26 cellular contexts compared by ENCODE assay signal in the genomic region with DNA sequence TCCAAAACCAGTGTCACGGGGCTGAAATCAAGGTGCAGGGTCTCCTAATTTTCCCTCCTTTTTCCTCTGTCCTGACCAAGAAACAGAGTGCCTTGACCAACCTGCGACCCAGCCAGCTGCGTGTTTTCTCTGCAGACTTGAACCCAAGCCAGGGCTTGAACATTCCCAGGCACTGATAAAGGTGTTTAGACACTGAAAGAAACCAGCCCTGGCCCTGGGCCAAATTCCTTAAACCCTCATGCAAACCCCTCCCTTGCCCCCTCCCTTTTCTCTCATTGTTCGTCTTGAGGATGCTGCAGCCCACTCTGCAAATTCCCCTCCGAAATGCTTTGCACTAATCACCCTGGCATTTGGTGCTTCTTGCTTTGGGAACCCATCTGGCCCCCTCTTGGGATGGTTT. TPM values are rescaled to one million over a fixed set of nuclear protein-coding genes. Genes with fewer than 3 reads are reported as not detected.
"Had no signal": no experiment of that assay in that cellular context is flagged by ENCODE, and none has a peak within 500 bp of the region (broad histone marks: within the 10 kb centered on the region; RNA-seq: fewer than 3 reads in every experiment).

No MANE protein-coding gene starts in this region.

- H3K9me3 ChIP-seq: lower lobe of right lung, tibial nerve, uterus had no signal

- H3K36me3 ChIP-seq: lower lobe of right lung, tibial nerve, uterus had no signal

- H3K27ac Mint-ChIP-seq: activated CD4-positive, alpha-beta T cell treated with anti-CD3 and anti-CD28 coated beads for 36 hours; activated naive CD8-positive, alpha-beta T cell treated with anti-CD3 and anti-CD28 coated beads, Interleukin-2, amount 10 ng/mL, durations not matched to agents 7 days and 5 days; activated T-helper 1 cell treated with anti-CD3 and anti-CD28 coated beads, Interleukin-12 subunit alpha, Interleukin-12 subunit beta, Interleukin-2, Interleukin-4 antibody, amounts not matched to agents 30 ng/mL and 10 ng/mL and 1 ng/mL, durations not matched to agents 14 hours and 24 hours and 36 hours; WTC11 had no signal

- H3K4me3 Mint-ChIP-seq: activated CD4-positive, alpha-beta T cell treated with anti-CD3 and anti-CD28 coated beads for 36 hours; activated naive CD8-positive, alpha-beta T cell treated with anti-CD3 and anti-CD28 coated beads, Interleukin-2, amount 10 ng/mL, durations not matched to agents 7 days and 5 days; activated T-helper 1 cell treated with anti-CD3 and anti-CD28 coated beads, Interleukin-12 subunit alpha, Interleukin-12 subunit beta, Interleukin-2, Interleukin-4 antibody, amounts not matched to agents 30 ng/mL and 10 ng/mL and 1 ng/mL, durations not matched to agents 14 hours and 24 hours and 36 hours; WTC11 had no signal

- H3K4me1 Mint-ChIP-seq: WTC11 had no signal

- H3K4me3 ChIP-seq: dorsolateral prefrontal cortex, lower lobe of right lung, tibial nerve, uterus had no signal

- ATAC-seq: activated CD4-positive, alpha-beta T cell treated with anti-CD3 and anti-CD28 coated beads for 36 hours; lower lobe of right lung; stimulated activated naive CD8-positive, alpha-beta T cell treated with anti-CD3 and anti-CD28 coated beads, Interleukin-15, Interleukin-2, amounts not matched to agents 100 U/mL and 50 U/mL, for 24 hours; WTC11 had no signal

- H3K36me3 Mint-ChIP-seq: activated naive CD8-positive, alpha-beta T cell treated with anti-CD3 and anti-CD28 coated beads, Interleukin-2, amount 10 ng/mL, durations not matched to agents 7 days and 5 days; WTC11 had no signal

- DNase-seq: activated CD4-positive, alpha-beta T cell treated with anti-CD3 and anti-CD28 coated beads for 36 hours; activated CD4-positive, alpha-beta T cell treated with anti-CD3 and anti-CD28 coated beads, Interleukin-2, amount 50 U/mL, for 48 hours; activated naive CD4-positive, alpha-beta T cell; activated naive CD8-positive, alpha-beta T cell treated with anti-CD3 and anti-CD28 coated beads, Interleukin-2, amount 10 ng/mL, durations not matched to agents 7 days and 5 days; activated T-cell treated with anti-CD3 and anti-CD28 coated beads for 4 hours; amygdala; central memory CD4-positive, alpha-beta T cell; dorsolateral prefrontal cortex; foreskin melanocyte; glutamatergic neuron; hippocampal formation; islet precursor cell; lower lobe of right lung; posterior cingulate gyrus; stimulated activated CD4-positive, alpha-beta T cell treated with anti-CD3 and anti-CD28 coated beads, Interleukin-12 subunit alpha, Interleukin-12 subunit beta, amount 100 ng/mL, for 4 hours; stimulated activated CD4-positive, alpha-beta T cell treated with anti-CD3 and anti-CD28 coated beads, Interleukin-1b, Interleukin-23, amount 100 ng/mL, for 48 hours; stimulated activated naive CD8-positive, alpha-beta T cell treated with anti-CD3 and anti-CD28 coated beads, Interleukin-15, Interleukin-2, amounts not matched to agents 100 U/mL and 50 U/mL, for 24 hours; substantia nigra; SW 1271; uterus had no signal

- H3K27ac ChIP-seq: dorsolateral prefrontal cortex, epithelial cell of prostate, lower lobe of right lung, tibial nerve, uterus had no signal

- H3K27me3 ChIP-seq: uterus had no signal

- H3K9me3 Mint-ChIP-seq: activated naive CD8-positive, alpha-beta T cell treated with anti-CD3 and anti-CD28 coated beads, Interleukin-2, amount 10 ng/mL, durations not matched to agents 7 days and 5 days; activated T-helper 1 cell treated with anti-CD3 and anti-CD28 coated beads, Interleukin-12 subunit alpha, Interleukin-12 subunit beta, Interleukin-2, Interleukin-4 antibody, amounts not matched to agents 30 ng/mL and 10 ng/mL and 1 ng/mL, durations not matched to agents 14 hours and 24 hours and 36 hours; WTC11 had no signal

RNA-seq across cellular contexts. Expression of a gene that starts 9.5 kb away (rescaled TPM):
- total RNA-seq: activated CD4-positive, alpha-beta T cell treated with anti-CD3 and anti-CD28 coated beads for 36 hours; activated naive CD8-positive, alpha-beta T cell treated with anti-CD3 and anti-CD28 coated beads, Interleukin-2, amount 10 ng/mL, durations not matched to agents 7 days and 5 days; activated T-helper 1 cell treated with anti-CD3 and anti-CD28 coated beads, Interleukin-12 subunit alpha, Interleukin-12 subunit beta, Interleukin-2, Interleukin-4 antibody, amounts not matched to agents 30 ng/mL and 10 ng/mL and 1 ng/mL, durations not matched to agents 14 hours and 24 hours and 36 hours; myocyte; T-helper 2 cell treated with Interferon-gamma antibody and Interleukin-4, amounts not matched to agents 100 ng/mL and 5 ng/mL, for 36 hours; WTC11 had no signal

RNA-seq across cellular contexts. Expression of a gene that starts 51.7 kb away (rescaled TPM):
- total RNA-seq: activated CD4-positive, alpha-beta T cell treated with anti-CD3 and anti-CD28 coated beads for 36 hours; activated naive CD8-positive, alpha-beta T cell treated with anti-CD3 and anti-CD28 coated beads, Interleukin-2, amount 10 ng/mL, durations not matched to agents 7 days and 5 days; activated T-helper 1 cell treated with anti-CD3 and anti-CD28 coated beads, Interleukin-12 subunit alpha, Interleukin-12 subunit beta, Interleukin-2, Interleukin-4 antibody, amounts not matched to agents 30 ng/mL and 10 ng/mL and 1 ng/mL, durations not matched to agents 14 hours and 24 hours and 36 hours; myocyte; T-helper 2 cell treated with Interferon-gamma antibody and Interleukin-4, amounts not matched to agents 100 ng/mL and 5 ng/mL, for 36 hours; tibial nerve; uterus had no signal
